In the genomic region with DNA sequence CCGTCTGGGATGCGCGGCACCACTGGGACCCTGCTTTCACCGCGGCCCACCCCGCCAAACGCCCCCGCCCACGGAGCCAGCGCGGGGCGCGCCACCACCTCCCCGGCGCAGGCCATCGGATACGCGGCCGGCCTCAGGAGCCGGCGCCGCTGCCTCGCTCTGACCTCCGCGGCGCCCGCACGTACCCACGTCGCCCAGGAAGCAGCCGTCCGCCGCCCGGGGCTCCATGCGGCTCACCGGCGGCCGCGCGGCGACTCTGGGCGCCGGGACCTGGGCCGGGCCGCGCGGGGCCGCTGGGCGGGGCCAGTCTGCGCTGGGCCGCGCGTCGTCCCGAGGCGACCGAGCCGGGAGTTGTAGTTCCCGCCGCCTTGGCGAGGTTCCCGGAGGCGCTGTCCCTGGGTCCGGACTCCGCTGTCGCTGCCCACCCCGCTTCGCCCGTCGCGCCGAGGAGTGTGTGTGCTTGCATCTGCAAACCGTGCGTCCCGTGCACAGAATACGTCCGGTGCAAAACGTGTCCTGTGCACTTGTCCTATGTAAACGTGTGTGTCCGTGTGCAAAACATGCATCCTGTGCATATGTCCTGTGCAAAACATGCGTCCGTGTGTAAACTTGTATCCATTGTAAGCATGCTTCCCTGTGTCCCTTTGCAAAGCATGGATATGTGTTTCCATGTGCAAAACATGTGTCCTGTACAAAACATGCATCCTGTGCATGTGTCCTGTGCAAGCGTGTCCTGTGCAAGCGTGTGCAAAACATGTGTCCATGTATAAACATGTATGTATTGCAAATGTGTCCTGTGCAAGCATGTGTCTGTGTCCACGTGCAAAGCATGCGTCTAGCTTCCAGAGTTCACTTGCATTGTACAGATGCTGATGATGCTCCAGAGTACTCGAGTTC, we compare ENCODE assay signal across 1 cellular context.
TF ChIP-seq lines count a peak whose summit lies in the region.

A gene with protein sequence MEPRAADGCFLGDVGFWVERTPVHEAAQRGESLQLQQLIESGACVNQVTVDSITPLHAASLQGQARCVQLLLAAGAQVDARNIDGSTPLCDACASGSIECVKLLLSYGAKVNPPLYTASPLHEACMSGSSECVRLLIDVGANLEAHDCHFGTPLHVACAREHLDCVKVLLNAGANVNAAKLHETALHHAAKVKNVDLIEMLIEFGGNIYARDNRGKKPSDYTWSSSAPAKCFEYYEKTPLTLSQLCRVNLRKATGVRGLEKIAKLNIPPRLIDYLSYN (minus strand): TSS at position 272 of the 897 bp plus-strand sequence. CDS start 44 bp downstream, at position 228.

TF ChIP-seq in K562, 482 proteins besides CTCF, POLR2A, EP300 and RAD21 (continued from another document and continues in another):
- TF ChIP-seq HINFP (tag; conservative IDR thresholded peaks at IDR 0.05; ENCODE audit: low read depth) (no peak), PTBP1 (IDR thresholded peaks at IDR 0.05; ENCODE audit: low read depth, low read length) (no peak), LCOR (CRISPR knock-in tag; IDR thresholded peaks at IDR 0.05) (no peak), MXI1 (IDR thresholded peaks at IDR 0.05; ENCODE audit: low read depth, low read length) (no peak), ARID1B (IDR thresholded peaks at IDR 0.05) (no peak), ZNF511 (CRISPR knock-in tag; IDR thresholded peaks at IDR 0.05) (0 out of 2 replicates have a peak, but pooled peaks have one; percentile 23), MTA3 (IDR thresholded peaks at IDR 0.05; ENCODE audit: borderline replicate concordance) (no peak), MAZ (CRISPR knock-in tag; conservative IDR thresholded peaks at IDR 0.05 in 1 of 2, IDR thresholded peaks at IDR 0.05 in 1 of 2) (0 out of 4 replicates have a peak, but pooled peaks of 1 of the 2 experiments have one; percentile 35), FOXK1 (CRISPR knock-in tag; IDR thresholded peaks at IDR 0.05; ENCODE audit: borderline replicate concordance) (no peak), ZNF239 (CRISPR knock-in tag; IDR thresholded peaks at IDR 0.05) (no peak), ZC3H8 (IDR thresholded peaks at IDR 0.05) (no peak), BRD9 (IDR thresholded peaks at IDR 0.05; ENCODE audit: low read depth, partially characterized antibody) (no peak), ZNF232 (CRISPR knock-in tag; IDR thresholded peaks at IDR 0.05) (no peak), UBTF (IDR thresholded peaks at IDR 0.05; ENCODE audit: borderline replicate concordance in 1 of 2, low read depth in 2 of 2, low read length in 2 of 2) (peak in 1 of 2 experiments; percentile 76; a peak in 1 of 4 replicates), ARID2 (IDR thresholded peaks at IDR 0.05) (no peak), GABPB1 (CRISPR knock-in tag; IDR thresholded peaks at IDR 0.05) (no peak), SP2 (IDR thresholded peaks at IDR 0.05; ENCODE audit: extremely low read depth, low read depth, low read length, poor library complexity, severe bottlenecking) (no peak), SRF (CRISPR knock-in tag; IDR thresholded peaks at IDR 0.05) (no peak), JUNB (CRISPR knock-in tag; conservative IDR thresholded peaks at IDR 0.05) (no peak), SNIP1 (IDR thresholded peaks at IDR 0.05; ENCODE audit: low read depth) (no peak), MTA1 (IDR thresholded peaks at IDR 0.05; ENCODE audit: borderline replicate concordance) (peak; percentile 73), ZNF436 (CRISPR knock-in tag; IDR thresholded peaks at IDR 0.05) (no peak), LEF1 (IDR thresholded peaks at IDR 0.05) (no peak), CREB3 (tag; conservative IDR thresholded peaks at IDR 0.05; ENCODE audit: low read depth) (no peak), CAMTA2 (CRISPR knock-in tag; conservative IDR thresholded peaks at IDR 0.05) (no peak), SIRT6 (IDR thresholded peaks at IDR 0.05; ENCODE audit: low read depth, low read length) (no peak), NBN (IDR thresholded peaks at IDR 0.05; ENCODE audit: low read depth) (no peak), ZNF655 (CRISPR knock-in tag; IDR thresholded peaks at IDR 0.05) (no peak), ZNF133 (CRISPR knock-in tag; IDR thresholded peaks at IDR 0.05) (no peak), BCLAF1 (IDR thresholded peaks at IDR 0.05; ENCODE audit: borderline replicate concordance in 1 of 2, control insufficient read depth in 1 of 2, low read depth in 2 of 2, low read length in 1 of 2) (no peak), ETV1 (tag; conservative IDR thresholded peaks at IDR 0.05; ENCODE audit: low read depth) (no peak)
- TF ChIP-seq, protein P1, sequence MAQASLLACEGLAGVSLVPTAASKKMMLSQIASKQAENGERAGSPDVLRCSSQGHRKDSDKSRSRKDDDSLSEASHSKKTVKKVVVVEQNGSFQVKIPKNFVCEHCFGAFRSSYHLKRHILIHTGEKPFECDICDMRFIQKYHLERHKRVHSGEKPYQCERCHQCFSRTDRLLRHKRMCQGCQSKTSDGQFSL (CRISPR knock-in tag; IDR thresholded peaks at IDR 0.05), result peak; percentile 61; the same call in 1 of the 2 replicates
- TF ChIP-seq, protein P1 (tag; IDR thresholded peaks at IDR 0.05), result no peak
- TF ChIP-seq, protein P2, sequence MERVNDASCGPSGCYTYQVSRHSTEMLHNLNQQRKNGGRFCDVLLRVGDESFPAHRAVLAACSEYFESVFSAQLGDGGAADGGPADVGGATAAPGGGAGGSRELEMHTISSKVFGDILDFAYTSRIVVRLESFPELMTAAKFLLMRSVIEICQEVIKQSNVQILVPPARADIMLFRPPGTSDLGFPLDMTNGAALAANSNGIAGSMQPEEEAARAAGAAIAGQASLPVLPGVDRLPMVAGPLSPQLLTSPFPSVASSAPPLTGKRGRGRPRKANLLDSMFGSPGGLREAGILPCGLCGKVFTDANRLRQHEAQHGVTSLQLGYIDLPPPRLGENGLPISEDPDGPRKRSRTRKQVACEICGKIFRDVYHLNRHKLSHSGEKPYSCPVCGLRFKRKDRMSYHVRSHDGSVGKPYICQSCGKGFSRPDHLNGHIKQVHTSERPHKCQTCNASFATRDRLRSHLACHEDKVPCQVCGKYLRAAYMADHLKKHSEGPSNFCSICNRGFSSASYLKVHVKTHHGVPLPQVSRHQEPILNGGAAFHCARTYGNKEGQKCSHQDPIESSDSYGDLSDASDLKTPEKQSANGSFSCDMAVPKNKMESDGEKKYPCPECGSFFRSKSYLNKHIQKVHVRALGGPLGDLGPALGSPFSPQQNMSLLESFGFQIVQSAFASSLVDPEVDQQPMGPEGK (CRISPR knock-in tag; IDR thresholded peaks at IDR 0.05; ENCODE audit: borderline replicate concordance), result no peak
- TF ChIP-seq, protein P3, sequence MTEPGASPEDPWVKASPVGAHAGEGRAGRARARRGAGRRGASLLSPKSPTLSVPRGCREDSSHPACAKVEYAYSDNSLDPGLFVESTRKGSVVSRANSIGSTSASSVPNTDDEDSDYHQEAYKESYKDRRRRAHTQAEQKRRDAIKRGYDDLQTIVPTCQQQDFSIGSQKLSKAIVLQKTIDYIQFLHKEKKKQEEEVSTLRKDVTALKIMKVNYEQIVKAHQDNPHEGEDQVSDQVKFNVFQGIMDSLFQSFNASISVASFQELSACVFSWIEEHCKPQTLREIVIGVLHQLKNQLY (CRISPR knock-in tag; conservative IDR thresholded peaks at IDR 0.05), result no peak
- TF ChIP-seq, protein P4, sequence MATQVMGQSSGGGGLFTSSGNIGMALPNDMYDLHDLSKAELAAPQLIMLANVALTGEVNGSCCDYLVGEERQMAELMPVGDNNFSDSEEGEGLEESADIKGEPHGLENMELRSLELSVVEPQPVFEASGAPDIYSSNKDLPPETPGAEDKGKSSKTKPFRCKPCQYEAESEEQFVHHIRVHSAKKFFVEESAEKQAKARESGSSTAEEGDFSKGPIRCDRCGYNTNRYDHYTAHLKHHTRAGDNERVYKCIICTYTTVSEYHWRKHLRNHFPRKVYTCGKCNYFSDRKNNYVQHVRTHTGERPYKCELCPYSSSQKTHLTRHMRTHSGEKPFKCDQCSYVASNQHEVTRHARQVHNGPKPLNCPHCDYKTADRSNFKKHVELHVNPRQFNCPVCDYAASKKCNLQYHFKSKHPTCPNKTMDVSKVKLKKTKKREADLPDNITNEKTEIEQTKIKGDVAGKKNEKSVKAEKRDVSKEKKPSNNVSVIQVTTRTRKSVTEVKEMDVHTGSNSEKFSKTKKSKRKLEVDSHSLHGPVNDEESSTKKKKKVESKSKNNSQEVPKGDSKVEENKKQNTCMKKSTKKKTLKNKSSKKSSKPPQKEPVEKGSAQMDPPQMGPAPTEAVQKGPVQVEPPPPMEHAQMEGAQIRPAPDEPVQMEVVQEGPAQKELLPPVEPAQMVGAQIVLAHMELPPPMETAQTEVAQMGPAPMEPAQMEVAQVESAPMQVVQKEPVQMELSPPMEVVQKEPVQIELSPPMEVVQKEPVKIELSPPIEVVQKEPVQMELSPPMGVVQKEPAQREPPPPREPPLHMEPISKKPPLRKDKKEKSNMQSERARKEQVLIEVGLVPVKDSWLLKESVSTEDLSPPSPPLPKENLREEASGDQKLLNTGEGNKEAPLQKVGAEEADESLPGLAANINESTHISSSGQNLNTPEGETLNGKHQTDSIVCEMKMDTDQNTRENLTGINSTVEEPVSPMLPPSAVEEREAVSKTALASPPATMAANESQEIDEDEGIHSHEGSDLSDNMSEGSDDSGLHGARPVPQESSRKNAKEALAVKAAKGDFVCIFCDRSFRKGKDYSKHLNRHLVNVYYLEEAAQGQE (CRISPR knock-in tag; IDR thresholded peaks at IDR 0.05; ENCODE audit: low read depth), result no peak
